20 cellular contexts compared by ENCODE assay signal in the genomic region with DNA sequence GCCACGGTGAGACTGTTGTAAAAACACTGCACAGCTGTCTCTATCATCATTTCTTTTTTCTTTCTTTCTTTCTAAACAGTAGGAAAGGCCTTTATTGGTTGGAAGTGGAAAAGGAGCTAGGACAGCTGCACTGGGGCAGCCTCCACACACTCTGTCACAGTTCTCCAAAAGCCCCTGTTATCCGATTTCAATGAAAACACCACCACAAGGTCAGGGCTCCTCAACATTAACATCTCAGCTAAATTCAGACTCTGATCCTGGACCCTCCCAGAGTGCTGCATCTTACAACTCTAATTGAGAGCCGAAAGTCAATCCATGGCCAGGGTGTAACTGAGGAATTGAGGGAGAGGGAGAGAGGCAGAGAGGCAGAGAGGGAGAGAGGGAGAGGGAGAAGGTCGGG. TPM values are rescaled to one million over a fixed set of nuclear protein-coding genes. Genes with fewer than 3 reads are reported as not detected.
DNase-seq lines count a peak whose midpoint lies in the region; ATAC-seq lines count a peak whose summit lies in the region.
"Had no signal": no experiment of that assay in that cellular context is flagged by ENCODE, and none has a peak within 500 bp of the region (broad histone marks: within the 10 kb centered on the region; RNA-seq: fewer than 3 reads in every experiment).

No MANE protein-coding gene starts in this region.

- H3K27me3 ChIP-seq in naive thymus-derived CD4-positive, alpha-beta T cell (ENCODE audit: control insufficient read depth in 2 of 2, insufficient read depth in 2 of 2, low read length in 2 of 2): no peaks in the 10 kb centered on the region
- H3K27me3 ChIP-seq: heart left ventricle, left lung had no signal

- H3K36me3 Mint-ChIP-seq in naive thymus-derived CD4-positive, alpha-beta T cell: peaks cover 17 to 53% (median 32%) of the 10 kb centered on the region in 5 donors
- H3K36me3 Mint-ChIP-seq in stimulated activated memory B cell treated with anti-CD40 and anti-IgM and Interleukin-4, amounts not matched to agents 10 μg/mL and 1 μg/mL and 100 μg/mL, for 72 hours: peaks cover 53% of the 10 kb centered on the region
- H3K36me3 Mint-ChIP-seq in immature natural killer cell: peaks cover 10 to 43% (median 14%) of the 10 kb centered on the region in 3 donors

- intact Hi-C loops in Right ventricle myocardium superior (cut with DNase I) (no loop called here), Right ventricle myocardium inferior (cut with DNase I) (no loop called here)
- intact Hi-C loops in naive thymus-derived CD4-positive, alpha-beta T cell (cut with micrococcal nuclease): no loop called here

- no peaks in the 10 kb centered on the region for H3K9me3 ChIP-seq in naive thymus-derived CD4-positive, alpha-beta T cell (ENCODE audit: control insufficient read depth in 2 of 3, low read length in 3 of 3)
- H3K9me3 ChIP-seq: heart left ventricle, left lung had no signal

- ATAC-seq in Right ventricle myocardium superior (ENCODE audit: poor library complexity) (peak; percentile 18), Right ventricle myocardium inferior (no peak), HG03045 (IDR thresholded peaks at IDR 0.05; ENCODE audit: unreplicated experiment) (no peak)
- ATAC-seq in naive thymus-derived CD4-positive, alpha-beta T cell: no peak
- no peak for ATAC-seq in stimulated activated memory B cell treated with anti-CD40 and anti-IgM and Interleukin-4, amounts not matched to agents 10 μg/mL and 1 μg/mL and 100 μg/mL, for 72 hours
- ATAC-seq: activated CD8-positive, alpha-beta memory T cell treated with anti-CD3 and anti-CD28 coated beads, Interleukin-2, amount 10 ng/mL, durations not matched to agents 7 days and 5 days; left lung had no signal

- H3K27ac ChIP-seq in cingulate gyrus (ENCODE audit: low read depth, low read length): peak overlapping the region; percentile 15
- H3K27ac ChIP-seq in naive thymus-derived CD4-positive, alpha-beta T cell (ENCODE audit: low read depth, low read length): no peak overlapping the region
- H3K27ac ChIP-seq: KMS-11 had no signal

- no peaks in the 10 kb centered on the region for H3K4me1 ChIP-seq in naive thymus-derived CD4-positive, alpha-beta T cell (ENCODE audit: control insufficient read depth in 2 of 2, insufficient read depth in 2 of 2, low read length in 2 of 2)

- no peaks in the 10 kb centered on the region for H3K27me3 Mint-ChIP-seq in naive thymus-derived CD4-positive, alpha-beta T cell
- H3K27me3 Mint-ChIP-seq in stimulated activated memory B cell treated with anti-CD40 and anti-IgM and Interleukin-4, amounts not matched to agents 10 μg/mL and 1 μg/mL and 100 μg/mL, for 72 hours: no peaks in the 10 kb centered on the region
- no peaks in the 10 kb centered on the region for H3K27me3 Mint-ChIP-seq in immature natural killer cell (ENCODE audit: low read depth in 3 of 3)
- H3K27me3 Mint-ChIP-seq: activated CD4-positive, alpha-beta T cell treated with anti-CD3 and anti-CD28 coated beads, Interleukin-2, amount 10 ng/mL, durations not matched to agents 24 days and 14 days; activated CD8-positive, alpha-beta memory T cell treated with anti-CD3 and anti-CD28 coated beads, Interleukin-2, amount 10 ng/mL, durations not matched to agents 7 days and 5 days had no signal

- peak overlapping the region in 5 of 9 donors; percentile 15 to 78 (median 69) for H3K27ac Mint-ChIP-seq in naive thymus-derived CD4-positive, alpha-beta T cell
- peak overlapping the region; percentile 35 for H3K27ac Mint-ChIP-seq in stimulated activated memory B cell treated with anti-CD40 and anti-IgM and Interleukin-4, amounts not matched to agents 10 μg/mL and 1 μg/mL and 100 μg/mL, for 72 hours
- H3K27ac Mint-ChIP-seq in immature natural killer cell: peak overlapping the region in 1 of 6 donors; percentile 0
- H3K27ac Mint-ChIP-seq: activated CD4-positive, alpha-beta T cell treated with anti-CD3 and anti-CD28 coated beads, Interleukin-2, amount 10 ng/mL, durations not matched to agents 24 days and 14 days; activated CD8-positive, alpha-beta memory T cell treated with anti-CD3 and anti-CD28 coated beads, Interleukin-2, amount 10 ng/mL, durations not matched to agents 7 days and 5 days; T-helper 1 cell treated with Interleukin-12 subunit alpha and Interleukin-12 subunit beta and Interleukin-4 antibody, amounts not matched to agents 30 μg/mL and 1 μg/mL, for 36 hours had no signal

- no peak overlapping the region for H3K4me3 ChIP-seq in naive thymus-derived CD4-positive, alpha-beta T cell (ENCODE audit: low read length)
- H3K4me3 ChIP-seq: heart left ventricle, left lung had no signal

- DNase-seq in Right ventricle myocardium superior (no peak), Right ventricle myocardium inferior (ENCODE audit: missing footprints) (no peak), immature natural killer cell (no peak), activated T-cell treated with anti-CD3 and anti-CD28 coated beads for 4 hours (no peak)
- no peak for DNase-seq in naive thymus-derived CD4-positive, alpha-beta T cell
- DNase-seq: activated CD4-positive, alpha-beta T cell treated with anti-CD3 and anti-CD28 coated beads, Interleukin-2, amount 10 ng/mL, durations not matched to agents 24 days and 14 days; activated CD8-positive, alpha-beta memory T cell treated with anti-CD3 and anti-CD28 coated beads, Interleukin-2, amount 10 ng/mL, durations not matched to agents 7 days and 5 days; cerebellar nuclear complex; DMS153; effector CD4-positive, alpha-beta T cell; heart left ventricle; left lung; midbrain; NCI-H146; NCI-H524 treated with DMSO at 0.1 percent for 48 hours had no signal

- H3K9me3 Mint-ChIP-seq in naive thymus-derived CD4-positive, alpha-beta T cell: no peaks in the 10 kb centered on the region
- no peaks in the 10 kb centered on the region for H3K9me3 Mint-ChIP-seq in stimulated activated memory B cell treated with anti-CD40 and anti-IgM and Interleukin-4, amounts not matched to agents 10 μg/mL and 1 μg/mL and 100 μg/mL, for 72 hours
- H3K9me3 Mint-ChIP-seq in immature natural killer cell: no peaks in the 10 kb centered on the region
- H3K9me3 Mint-ChIP-seq: activated CD4-positive, alpha-beta T cell treated with anti-CD3 and anti-CD28 coated beads, Interleukin-2, amount 10 ng/mL, durations not matched to agents 24 days and 14 days; T-helper 1 cell treated with Interleukin-12 subunit alpha and Interleukin-12 subunit beta and Interleukin-4 antibody, amounts not matched to agents 30 μg/mL and 1 μg/mL, for 36 hours had no signal

- POLR2A ChIA-PET in naive thymus-derived CD4-positive, alpha-beta T cell (lab: Charles Lee): no interaction called here

- peaks cover 9 to 62% (median 13%) of the 10 kb centered on the region in 3 experiments for H3K36me3 ChIP-seq in naive thymus-derived CD4-positive, alpha-beta T cell (ENCODE audit: control insufficient read depth in 2 of 3, insufficient read depth in 3 of 3, low read length in 3 of 3)

- H3K4me3 Mint-ChIP-seq in naive thymus-derived CD4-positive, alpha-beta T cell: no peak overlapping the region
- H3K4me3 Mint-ChIP-seq in stimulated activated memory B cell treated with anti-CD40 and anti-IgM and Interleukin-4, amounts not matched to agents 10 μg/mL and 1 μg/mL and 100 μg/mL, for 72 hours: no peak overlapping the region
- no peak overlapping the region for H3K4me3 Mint-ChIP-seq in immature natural killer cell
- H3K4me3 Mint-ChIP-seq: activated CD4-positive, alpha-beta T cell treated with anti-CD3 and anti-CD28 coated beads, Interleukin-2, amount 10 ng/mL, durations not matched to agents 24 days and 14 days; activated CD8-positive, alpha-beta memory T cell treated with anti-CD3 and anti-CD28 coated beads, Interleukin-2, amount 10 ng/mL, durations not matched to agents 7 days and 5 days; T-helper 1 cell treated with Interleukin-12 subunit alpha and Interleukin-12 subunit beta and Interleukin-4 antibody, amounts not matched to agents 30 μg/mL and 1 μg/mL, for 36 hours had no signal

- CTCF ChIA-PET in naive thymus-derived CD4-positive, alpha-beta T cell (lab: Charles Lee): no interaction called here

- H3K4me1 Mint-ChIP-seq in naive thymus-derived CD4-positive, alpha-beta T cell: peaks cover 7 to 50% (median 23%) of the 10 kb centered on the region in 7 donors
- peaks cover 9% of the 10 kb centered on the region for H3K4me1 Mint-ChIP-seq in stimulated activated memory B cell treated with anti-CD40 and anti-IgM and Interleukin-4, amounts not matched to agents 10 μg/mL and 1 μg/mL and 100 μg/mL, for 72 hours
- H3K4me1 Mint-ChIP-seq in immature natural killer cell: peaks cover 1 to 29% of the 10 kb centered on the region in 2 donors

RNA-seq across cellular contexts. Expression of a gene that starts 32.2 kb away (rescaled TPM):
- 26.1 TPM for total RNA-seq in Right ventricle myocardium superior
- 20.7 TPM for total RNA-seq in Right ventricle myocardium inferior
- total RNA-seq in naive thymus-derived CD4-positive, alpha-beta T cell: 10 to 100 TPM; 61.1 to 78.2 (median 67.4) TPM
- 10 to 100 TPM; 11.0 to 18.8 TPM for polyA plus RNA-seq in naive thymus-derived CD4-positive, alpha-beta T cell
- 10 to 100 TPM in 1 of 3 donors, 1 to 10 TPM in 2; 6.5 to 11.7 (median 7.0) TPM for polyA plus RNA-seq in immature natural killer cell
